In genomic region chr1:111615874-111616715, GRCh38 we compare ENCODE assay signal across 8 cellular contexts. TPM values are rescaled to one million over a fixed set of nuclear protein-coding genes. Genes with fewer than 3 reads are reported as not detected.
DNase-seq lines count a peak whose midpoint lies in the region; ATAC-seq, FAIRE-seq and TF ChIP-seq lines count a peak whose summit lies in the region.

No MANE protein-coding gene starts in this region.

- no TSS peak for BruUV-seq in OCI-LY7 (replicated peaks; lab: Mats Ljungman, UMichigan)

- peaks cover 13% of the 10 kb centered on the region for H3K79me2 ChIP-seq in OCI-LY7 (ENCODE audit: insufficient read depth, low read depth, low read length)

- peak; percentile 50 for TF ChIP-seq POLR2A in GM18505 (IDR thresholded peaks at IDR 0.05; ENCODE audit: borderline replicate concordance, extremely low read depth, insufficient read depth, insufficient read length)

- no peak overlapping the region for H3K4me3 Mint-ChIP-seq in osteocyte (ENCODE audit: unreplicated experiment)

- no peaks in the 10 kb centered on the region for H3K9me3 ChIP-seq in OCI-LY7 (ENCODE audit: low read length)
- no peaks in the 10 kb centered on the region for H3K9me3 ChIP-seq in effector memory CD4-positive, alpha-beta T cell (ENCODE audit: control insufficient read depth, low read length)
- H3K9me3 ChIP-seq in kidney (ENCODE audit: control insufficient read depth in 1 of 2, low read length in 2 of 2) = no peaks in the 10 kb centered on the region

- FAIRE-seq in kidney (lab: Jason Lieb, UNC) = no peak

- H4K20me1 ChIP-seq in OCI-LY7 (ENCODE audit: insufficient read depth, low read length) = peaks cover 6% of the 10 kb centered on the region; the same call in 1 of the 2 replicates

- H3K4me3 ChIP-seq in OCI-LY7 (ENCODE audit: low read depth, low read length, poor library complexity, severe bottlenecking) (peak overlapping the region; percentile 24), kidney (ENCODE audit: low read length in 2 of 2) (no peak overlapping the region)
- peak overlapping the region; percentile 21 for H3K4me3 ChIP-seq in effector memory CD4-positive, alpha-beta T cell (ENCODE audit: insufficient read depth, low read depth, low read length, poor library complexity, severe bottlenecking)

- H3K4me1 Mint-ChIP-seq in osteocyte (ENCODE audit: unreplicated experiment) = peaks cover 12% of the 10 kb centered on the region

- ATAC-seq in GM18505 (IDR thresholded peaks at IDR 0.05; ENCODE audit: unreplicated experiment) (no peak), HG02642 (IDR thresholded peaks at IDR 0.05; ENCODE audit: poor library complexity, unreplicated experiment) (peak; percentile 38), Right ventricle myocardium superior (ENCODE audit: poor library complexity) (no peak)

- no peaks in the 10 kb centered on the region for H3K36me3 Mint-ChIP-seq in osteocyte (ENCODE audit: unreplicated experiment)

- H2AFZ ChIP-seq in OCI-LY7 (ENCODE audit: low read length) = peak overlapping the region; percentile 86

- peaks cover 50% of the 10 kb centered on the region for H3K4me1 ChIP-seq in OCI-LY7 (ENCODE audit: insufficient read depth, low read length, poor library complexity, severe bottlenecking)
- peaks cover 26% of the 10 kb centered on the region for H3K4me1 ChIP-seq in effector memory CD4-positive, alpha-beta T cell (ENCODE audit: control insufficient read depth, insufficient read depth, low read length, poor library complexity, severe bottlenecking)
- peaks cover 4 to 6% of the 10 kb centered on the region in 2 donors for H3K4me1 ChIP-seq in kidney (ENCODE audit: control insufficient read depth in 1 of 2, insufficient read depth in 1 of 2, low read depth in 1 of 2, low read length in 2 of 2)

- H3K9me2 ChIP-seq in OCI-LY7 (ENCODE audit: insufficient read depth, low read length) = no peaks in the 10 kb centered on the region

- peak overlapping the region; percentile 67 for H3K4me2 ChIP-seq in OCI-LY7 (ENCODE audit: low read length)

- CTCF ChIA-PET in OCI-LY7 (lab: Charles Lee; ENCODE audit: unreplicated experiment) = interaction anchor here (0.6 to 1.2 kb wide), 7 partner anchors 10 to 108 kb away, joined by 3 to 5 read pairs (median 4); no protein-coding TSS in a partner anchor

- H3K9ac ChIP-seq in kidney (ENCODE audit: low read length in 2 of 2) = no peak overlapping the region

- peak; percentile 75 for DNase-seq in OCI-LY7 (ENCODE audit: low spot score)
- DNase-seq in effector memory CD4-positive, alpha-beta T cell = peak in 2 of 3 donors; percentile 29 to 42
- no peak for DNase-seq in osteocyte (ENCODE audit: extremely low spot score, unreplicated experiment)
- DNase-seq in kidney = no peak
- no peak for DNase-seq in Right ventricle myocardium superior
- no peak for DNase-seq in SW 1271 (lab: John Stamatoyannopoulos, UW)

- H3K27me3 ChIP-seq in effector memory CD4-positive, alpha-beta T cell (replicated peaks; ENCODE audit: control insufficient read depth, insufficient read depth, low read length, poor library complexity, severe bottlenecking) = no peaks in the 10 kb centered on the region

- intact Hi-C loops in OCI-LY7 (cut with micrococcal nuclease; ENCODE audit: unreplicated experiment) = loop anchor here (1.0 kb wide), 1 partner anchor 14 kb away; no protein-coding TSS in a partner anchor
- intact Hi-C loops in kidney (cut with DNase I) = no loop called here
- intact Hi-C loops in Right ventricle myocardium superior (cut with DNase I) = no loop called here

- POLR2A ChIA-PET in OCI-LY7 (lab: Charles Lee) = interaction anchor here (1.0 to 6.3 kb wide), 13 partner anchors 8 to 111 kb away, joined by 3 to 93 read pairs (median 6); no protein-coding TSS in a partner anchor

- H3K36me3 ChIP-seq in OCI-LY7 (ENCODE audit: insufficient read depth, low read length) (no peaks in the 10 kb centered on the region), kidney (ENCODE audit: control insufficient read depth in 1 of 2, insufficient read depth in 2 of 2, low read length in 2 of 2) (no peaks in the 10 kb centered on the region)
- no peaks in the 10 kb centered on the region for H3K36me3 ChIP-seq in effector memory CD4-positive, alpha-beta T cell (ENCODE audit: control insufficient read depth, insufficient read depth, low read length)

- TF ChIP-seq CTCF in OCI-LY7 (conservative IDR thresholded peaks at IDR 0.05; ENCODE audit: low read length) (no peak), osteocyte (IDR thresholded peaks at IDR 0.05) (no peak), kidney (IDR thresholded peaks at IDR 0.05; ENCODE audit: borderline replicate concordance, extremely low read depth, insufficient read depth) (no peak)

- no peaks in the 10 kb centered on the region for H3K9me3 Mint-ChIP-seq in osteocyte (ENCODE audit: unreplicated experiment)

- H3K27ac ChIP-seq in OCI-LY7 (ENCODE audit: low read depth, low read length, poor library complexity, severe bottlenecking) = peak overlapping the region; percentile 77
- peak overlapping the region; percentile 67 for H3K27ac ChIP-seq in effector memory CD4-positive, alpha-beta T cell (ENCODE audit: insufficient read depth, low read length, poor library complexity, severe bottlenecking)
- H3K27ac ChIP-seq in kidney (ENCODE audit: low read depth in 2 of 2, low read length in 2 of 2) = no peak overlapping the region

- no peak overlapping the region for H3K27ac Mint-ChIP-seq in osteocyte (ENCODE audit: unreplicated experiment)

- peaks cover 12% of the 10 kb centered on the region for H3K27me3 Mint-ChIP-seq in osteocyte (ENCODE audit: unreplicated experiment)

RNA-seq across cellular contexts. Expression of gene RAP1A, which starts 3.5 kb away (rescaled TPM):
- total RNA-seq in OCI-LY7 (2014; rRNA removed; shearing (Covaris generic)) = 8.5 and 10.4 TPM in 2 replicates
- 72.0 and 86.3 TPM in 2 replicates for total RNA-seq in OCI-LY7 (2022)
- 48.3 and 51.0 TPM in 2 replicates for total RNA-seq in osteocyte
- total RNA-seq in kidney = 91.3 TPM
- polyA plus RNA-seq in kidney (ENCODE audit: insufficient read depth, low read depth, low replicate concordance) = 55.8 TPM
- 97.2 TPM for total RNA-seq in Right ventricle myocardium superior

Comparison
In these comparisons a context has a peak if more than half of its experiments do, and no peak if none do; other contexts are left out.
1. DNase-seq: peak in OCI-LY7 (single experiment) and effector memory CD4-positive, alpha-beta T cell (2 of 3); none in osteocyte (single experiment), kidney (single experiment), Right ventricle myocardium superior (single experiment) and SW 1271 (0 of 2).
2. H3K27ac ChIP-seq: peak in OCI-LY7 (single experiment) and effector memory CD4-positive, alpha-beta T cell (single experiment); none in kidney (0 of 2).
3. H3K4me3 ChIP-seq: peak in OCI-LY7 (single experiment) and effector memory CD4-positive, alpha-beta T cell (single experiment); none in kidney (0 of 2).